ENCODE assay signal across 1 cellular context in genomic region chr12:56206373-56207166, GRCh38.
TF ChIP-seq lines count a peak whose summit lies in the region.

No MANE protein-coding gene starts in this region.

TF ChIP-seq in HepG2, 621 proteins besides CTCF, POLR2A, EP300 and RAD21 (continues in another document):
- TF ChIP-seq ZNF382 (CRISPR knock-in tag; IDR thresholded peaks at IDR 0.05; ENCODE audit: borderline replicate concordance) (no peak), ZNF605 (CRISPR knock-in tag; IDR thresholded peaks at IDR 0.05) (no peak), MIXL1 (CRISPR knock-in tag; IDR thresholded peaks at IDR 0.05) (no peak), RFX5 (IDR thresholded peaks at IDR 0.05; ENCODE audit: low read depth, low read length) (no peak), TBL1XR1 (IDR thresholded peaks at IDR 0.05; ENCODE audit: borderline replicate concordance, low read length, partially characterized antibody) (no peak), SETDB1 (CRISPR knock-in tag; IDR thresholded peaks at IDR 0.05; ENCODE audit: borderline replicate concordance) (no peak), ZNF770 (CRISPR knock-in tag; IDR thresholded peaks at IDR 0.05) (no peak), ARID2 (CRISPR knock-in tag; IDR thresholded peaks at IDR 0.05; ENCODE audit: borderline replicate concordance) (no peak), ZNF574 (CRISPR knock-in tag; IDR thresholded peaks at IDR 0.05) (0 out of 2 replicates have a peak, but pooled peaks have one; percentile 20), NFYB (CRISPR knock-in tag; IDR thresholded peaks at IDR 0.05) (no peak), KLF13 (CRISPR knock-in tag; IDR thresholded peaks at IDR 0.05) (no peak), IKZF5 (CRISPR knock-in tag; IDR thresholded peaks at IDR 0.05) (no peak), PATZ1 (CRISPR knock-in tag; IDR thresholded peaks at IDR 0.05) (0 out of 2 replicates have a peak, but pooled peaks have one; percentile 12), ZNF362 (CRISPR knock-in tag; IDR thresholded peaks at IDR 0.05; ENCODE audit: borderline replicate concordance) (no peak), SMC3 (IDR thresholded peaks at IDR 0.05; ENCODE audit: low read length) (peak; percentile 78; the same call in 1 of the 2 replicates), ZBTB39 (CRISPR knock-in tag; IDR thresholded peaks at IDR 0.05) (no peak), ESRRA (CRISPR knock-in tag; IDR thresholded peaks at IDR 0.05; ENCODE audit: low read depth) (no peak), XRCC5 (optimal IDR thresholded peaks at IDR 0.05; ENCODE audit: low read length) (peak; percentile 78), ZMYM4 (CRISPR knock-in tag; IDR thresholded peaks at IDR 0.05) (no peak), ZBTB38 (CRISPR knock-in tag; IDR thresholded peaks at IDR 0.05) (peak; percentile 74), HMGXB3 (CRISPR knock-in tag; IDR thresholded peaks at IDR 0.05; ENCODE audit: borderline replicate concordance) (no peak), ZNF296 (CRISPR knock-in tag; conservative IDR thresholded peaks at IDR 0.05) (no peak), SNRNP70 (IDR thresholded peaks at IDR 0.05; ENCODE audit: low read depth, low read length) (no peak), RXRB (CRISPR knock-in tag; IDR thresholded peaks at IDR 0.05; ENCODE audit: borderline replicate concordance) (no peak), SRY (CRISPR knock-in tag; IDR thresholded peaks at IDR 0.05) (no peak), POGZ (CRISPR knock-in tag; IDR thresholded peaks at IDR 0.05) (no peak), ZNF326 (CRISPR knock-in tag; IDR thresholded peaks at IDR 0.05; ENCODE audit: borderline replicate concordance) (no peak), HBP1 (CRISPR knock-in tag; IDR thresholded peaks at IDR 0.05; ENCODE audit: low read depth) (0 out of 2 replicates have a peak, but pooled peaks have one; percentile 36), DDIT3 (CRISPR knock-in tag; IDR thresholded peaks at IDR 0.05) (no peak), EED (CRISPR knock-in tag; IDR thresholded peaks at IDR 0.05) (no peak), NR2F1 (CRISPR knock-in tag; IDR thresholded peaks at IDR 0.05) (no peak), HMGXB4 (CRISPR knock-in tag; IDR thresholded peaks at IDR 0.05; ENCODE audit: borderline replicate concordance in 1 of 2, low read depth in 1 of 2) (0 out of 4 replicates have a peak, but pooled peaks of 1 of the 2 experiments have one; percentile 25), ZHX1 (CRISPR knock-in tag; IDR thresholded peaks at IDR 0.05; ENCODE audit: low read depth) (no peak), SATB2 (CRISPR knock-in tag; IDR thresholded peaks at IDR 0.05) (no peak)
